3 cellular contexts compared by ENCODE assay signal in the genomic region with DNA sequence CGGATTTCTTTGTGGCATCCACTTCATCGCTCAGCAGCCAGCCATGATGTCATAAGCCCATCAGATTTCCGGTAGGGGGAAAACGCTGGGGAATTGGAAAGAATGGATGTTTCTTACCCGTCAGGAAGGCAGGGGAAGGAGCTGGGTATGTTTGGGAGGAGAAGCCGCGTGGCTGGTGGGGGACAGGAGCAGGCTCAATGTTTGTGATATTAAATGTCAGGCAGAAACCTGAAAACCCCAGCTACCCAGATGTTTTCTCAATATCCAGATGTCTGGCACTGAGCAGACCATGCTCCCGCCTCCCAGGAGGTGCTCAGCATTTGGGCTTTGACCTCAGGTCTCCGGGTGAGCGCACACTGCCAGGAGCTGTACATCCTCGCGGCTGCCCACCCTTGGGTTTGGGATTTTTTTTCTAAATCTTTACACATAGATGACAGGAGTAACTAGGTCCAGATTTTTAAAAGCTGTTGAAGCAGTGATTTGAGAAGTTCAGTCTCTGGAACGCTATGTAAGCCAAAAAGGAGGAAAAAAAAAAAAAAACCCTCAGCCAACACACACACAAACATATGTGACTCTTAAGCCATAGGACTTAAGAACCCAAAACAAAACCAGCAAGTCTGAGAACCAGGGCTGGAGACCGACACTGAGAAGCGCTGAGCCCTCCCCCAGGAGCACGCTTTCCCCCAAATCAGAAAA.
TF ChIP-seq lines count a peak whose summit lies in the region.

No MANE protein-coding gene starts in this region.

TF ChIP-seq in SK-N-SH, 30 proteins besides CTCF, POLR2A, EP300 and RAD21 (continued from another document):
- TF ChIP-seq, protein P1, sequence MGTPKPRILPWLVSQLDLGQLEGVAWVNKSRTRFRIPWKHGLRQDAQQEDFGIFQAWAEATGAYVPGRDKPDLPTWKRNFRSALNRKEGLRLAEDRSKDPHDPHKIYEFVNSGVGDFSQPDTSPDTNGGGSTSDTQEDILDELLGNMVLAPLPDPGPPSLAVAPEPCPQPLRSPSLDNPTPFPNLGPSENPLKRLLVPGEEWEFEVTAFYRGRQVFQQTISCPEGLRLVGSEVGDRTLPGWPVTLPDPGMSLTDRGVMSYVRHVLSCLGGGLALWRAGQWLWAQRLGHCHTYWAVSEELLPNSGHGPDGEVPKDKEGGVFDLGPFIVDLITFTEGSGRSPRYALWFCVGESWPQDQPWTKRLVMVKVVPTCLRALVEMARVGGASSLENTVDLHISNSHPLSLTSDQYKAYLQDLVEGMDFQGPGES (IDR thresholded peaks at IDR 0.05; ENCODE audit: low read depth, low read length): no peak
- TF ChIP-seq FOXM1 (IDR thresholded peaks at IDR 0.05; ENCODE audit: low read depth): no peak
- TF ChIP-seq, protein P2, sequence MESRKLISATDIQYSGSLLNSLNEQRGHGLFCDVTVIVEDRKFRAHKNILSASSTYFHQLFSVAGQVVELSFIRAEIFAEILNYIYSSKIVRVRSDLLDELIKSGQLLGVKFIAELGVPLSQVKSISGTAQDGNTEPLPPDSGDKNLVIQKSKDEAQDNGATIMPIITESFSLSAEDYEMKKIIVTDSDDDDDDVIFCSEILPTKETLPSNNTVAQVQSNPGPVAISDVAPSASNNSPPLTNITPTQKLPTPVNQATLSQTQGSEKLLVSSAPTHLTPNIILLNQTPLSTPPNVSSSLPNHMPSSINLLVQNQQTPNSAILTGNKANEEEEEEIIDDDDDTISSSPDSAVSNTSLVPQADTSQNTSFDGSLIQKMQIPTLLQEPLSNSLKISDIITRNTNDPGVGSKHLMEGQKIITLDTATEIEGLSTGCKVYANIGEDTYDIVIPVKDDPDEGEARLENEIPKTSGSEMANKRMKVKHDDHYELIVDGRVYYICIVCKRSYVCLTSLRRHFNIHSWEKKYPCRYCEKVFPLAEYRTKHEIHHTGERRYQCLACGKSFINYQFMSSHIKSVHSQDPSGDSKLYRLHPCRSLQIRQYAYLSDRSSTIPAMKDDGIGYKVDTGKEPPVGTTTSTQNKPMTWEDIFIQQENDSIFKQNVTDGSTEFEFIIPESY (IDR thresholded peaks at IDR 0.05; ENCODE audit: borderline replicate concordance, low read depth): no peak

TF ChIP-seq in SK-N-SH treated with all-trans-retinoic acid at 6 μM for 48 hours, 23 proteins besides CTCF, POLR2A, EP300 and RAD21 (continued from another document):
- TF ChIP-seq, protein P3, sequence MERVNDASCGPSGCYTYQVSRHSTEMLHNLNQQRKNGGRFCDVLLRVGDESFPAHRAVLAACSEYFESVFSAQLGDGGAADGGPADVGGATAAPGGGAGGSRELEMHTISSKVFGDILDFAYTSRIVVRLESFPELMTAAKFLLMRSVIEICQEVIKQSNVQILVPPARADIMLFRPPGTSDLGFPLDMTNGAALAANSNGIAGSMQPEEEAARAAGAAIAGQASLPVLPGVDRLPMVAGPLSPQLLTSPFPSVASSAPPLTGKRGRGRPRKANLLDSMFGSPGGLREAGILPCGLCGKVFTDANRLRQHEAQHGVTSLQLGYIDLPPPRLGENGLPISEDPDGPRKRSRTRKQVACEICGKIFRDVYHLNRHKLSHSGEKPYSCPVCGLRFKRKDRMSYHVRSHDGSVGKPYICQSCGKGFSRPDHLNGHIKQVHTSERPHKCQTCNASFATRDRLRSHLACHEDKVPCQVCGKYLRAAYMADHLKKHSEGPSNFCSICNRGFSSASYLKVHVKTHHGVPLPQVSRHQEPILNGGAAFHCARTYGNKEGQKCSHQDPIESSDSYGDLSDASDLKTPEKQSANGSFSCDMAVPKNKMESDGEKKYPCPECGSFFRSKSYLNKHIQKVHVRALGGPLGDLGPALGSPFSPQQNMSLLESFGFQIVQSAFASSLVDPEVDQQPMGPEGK (CRISPR knock-in tag; IDR thresholded peaks at IDR 0.05; ENCODE audit: borderline replicate concordance): no peak
- no peak for TF ChIP-seq RARB (CRISPR knock-in tag; IDR thresholded peaks at IDR 0.05)
- no peak for TF ChIP-seq PPARA (CRISPR knock-in tag; IDR thresholded peaks at IDR 0.05; ENCODE audit: borderline replicate concordance)
- no peak for TF ChIP-seq ZNF70 (CRISPR knock-in tag; IDR thresholded peaks at IDR 0.05)

TF ChIP-seq in endothelial cell of umbilical vein, 7 proteins besides CTCF, POLR2A, EP300 and RAD21 (continued from another document):
- TF ChIP-seq POLR2AphosphoS5 (IDR thresholded peaks at IDR 0.05; ENCODE audit: insufficient read depth, low read depth, low read length) (no peak), FOS (IDR thresholded peaks at IDR 0.05; ENCODE audit: borderline replicate concordance, insufficient read depth, low read length) (no peak)
